ENCODE assay signal across 1 cellular context in genomic region chr19:3985643-3986259, GRCh38.
TF ChIP-seq lines count a peak whose summit lies in the region.

No MANE protein-coding gene starts in this region.

TF ChIP-seq in SK-N-SH, 30 proteins besides CTCF, POLR2A, EP300 and RAD21 (continued from another document):
- TF ChIP-seq ZBTB33 (IDR thresholded peaks at IDR 0.05; ENCODE audit: borderline replicate concordance, low read depth): no peak
- no peak for TF ChIP-seq REST (IDR thresholded peaks at IDR 0.05; ENCODE audit: low read depth, low read length)
- no peak for TF ChIP-seq NFIC (IDR thresholded peaks at IDR 0.05; ENCODE audit: borderline replicate concordance)
- TF ChIP-seq ELF1 (IDR thresholded peaks at IDR 0.05): no peak
- no peak for TF ChIP-seq RFX5 (IDR thresholded peaks at IDR 0.05; ENCODE audit: low read length)
- no peak; the same call in 1 of the 2 replicates for TF ChIP-seq GABPA (IDR thresholded peaks at IDR 0.05; ENCODE audit: low read depth)
- no peak for TF ChIP-seq TCF12 (IDR thresholded peaks at IDR 0.05)
- no peak for TF ChIP-seq GATA2 (CRISPR knock-in tag; IDR thresholded peaks at IDR 0.05)
- no peak for TF ChIP-seq RXRA (IDR thresholded peaks at IDR 0.05; ENCODE audit: borderline replicate concordance, low read depth)
- TF ChIP-seq IRF3 (IDR thresholded peaks at IDR 0.05; ENCODE audit: low read depth, low read length): no peak
- no peak for TF ChIP-seq YY1 (IDR thresholded peaks at IDR 0.05; ENCODE audit: low read depth)
TF ChIP-seq in SK-N-SH: peak in this region for 0.
